In the genomic region with DNA sequence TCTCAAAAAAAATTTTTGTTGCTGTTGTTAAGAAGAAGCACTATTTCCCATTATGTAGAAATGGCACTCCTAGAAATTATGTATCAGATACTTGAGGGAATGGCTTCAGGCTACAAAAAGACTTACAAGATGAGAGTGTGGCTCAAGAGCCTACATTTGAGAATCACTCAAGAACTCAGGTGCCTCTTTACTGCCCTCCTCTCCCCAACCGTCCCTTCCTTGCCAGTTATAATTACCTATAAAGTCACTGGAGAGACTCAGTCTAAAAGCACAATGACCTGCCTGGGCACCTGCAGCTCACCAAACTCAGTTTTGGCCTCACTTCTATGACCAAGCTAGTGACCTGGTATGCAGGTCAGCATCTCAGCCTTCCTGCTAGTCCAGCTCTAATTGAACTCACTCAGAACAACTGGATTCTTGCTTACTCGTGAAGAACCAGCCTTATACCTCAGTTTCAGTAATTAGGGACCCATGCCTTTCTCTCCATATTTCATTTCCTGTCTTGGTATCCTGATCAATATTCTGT, we compare ENCODE assay signal across 26 cellular contexts.
"Had no signal": no experiment of that assay in that cellular context is flagged by ENCODE, and none has a peak within 500 bp of the region (broad histone marks: within the 10 kb centered on the region; RNA-seq: fewer than 3 reads in every experiment).

No MANE protein-coding gene starts in this region.

- DNase-seq: activated CD4-positive, alpha-beta T cell treated with anti-CD3 and anti-CD28 coated beads for 4 hours; activated CD4-positive, alpha-beta T cell treated with anti-CD3 and anti-CD28 coated beads, Interleukin-2, amount 50 U/mL, for 4 hours; activated effector memory CD4-positive, alpha-beta T cell treated with anti-CD3 and anti-CD28 coated beads, Interleukin-2, amount 50 U/mL, for 16 hours; activated naive CD4-positive, alpha-beta T cell treated with anti-CD3 and anti-CD28 coated beads for 36 hours; activated naive CD8-positive, alpha-beta T cell treated with anti-CD3 and anti-CD28 coated beads for 36 hours; activated T-cell treated with anti-CD3 and anti-CD28 coated beads for 4 hours; activated T-cell treated with anti-CD3 and anti-CD28 coated beads, Interleukin-2, amount 50 U/mL, for 72 hours; adrenal gland; aorta; body of pancreas; caudate nucleus; hypothalamus; mesendoderm; posterior cingulate gyrus; stimulated activated CD4-positive, alpha-beta T cell treated with anti-CD3 and anti-CD28 coated beads, Interleukin-12 subunit alpha, Interleukin-12 subunit beta, amount 100 ng/mL, for 4 hours; stimulated activated CD4-positive, alpha-beta T cell treated with anti-CD3 and anti-CD28 coated beads, Interleukin-4, amount 100 ng/mL, for 1 hour; stimulated activated naive CD8-positive, alpha-beta T cell treated with anti-CD3 and anti-CD28 coated beads, Interleukin-15, amount 100 ng/mL, for 72 hours; substantia nigra had no signal

- H3K9me3 ChIP-seq: adrenal gland, body of pancreas, gastroesophageal sphincter, vagina had no signal

- H3K27me3 ChIP-seq: adrenal gland, body of pancreas, gastroesophageal sphincter, vagina had no signal

- H3K4me3 Mint-ChIP-seq: activated naive CD4-positive, alpha-beta T cell treated with anti-CD3 and anti-CD28 coated beads for 36 hours; activated naive CD8-positive, alpha-beta T cell treated with anti-CD3 and anti-CD28 coated beads for 36 hours; activated T-cell treated with anti-CD3 and anti-CD28 coated beads, Interleukin-2, amount 50 U/mL, for 72 hours; natural killer cell treated with Interleukin-12 subunit alpha and Interleukin-12 subunit beta and Interleukin-15 and Interleukin-18, amount 100 ng/mL, for 72 hours; stimulated activated memory B cell treated with anti-CD40 and anti-IgM and Interleukin-4, amounts not matched to agents 10 μg/mL and 1 μg/mL and 100 μg/mL, for 72 hours; stimulated activated naive CD8-positive, alpha-beta T cell treated with anti-CD3 and anti-CD28 coated beads, Interleukin-15, amount 100 ng/mL, for 72 hours; type B pancreatic cell had no signal

- H3K27me3 Mint-ChIP-seq: activated naive CD8-positive, alpha-beta T cell treated with anti-CD3 and anti-CD28 coated beads for 36 hours; natural killer cell treated with Interleukin-12 subunit alpha and Interleukin-12 subunit beta and Interleukin-15 and Interleukin-18, amount 100 ng/mL, for 72 hours; stimulated activated memory B cell treated with anti-CD40 and anti-IgM and Interleukin-4, amounts not matched to agents 10 μg/mL and 1 μg/mL and 100 μg/mL, for 72 hours; stimulated activated naive CD8-positive, alpha-beta T cell treated with anti-CD3 and anti-CD28 coated beads, Interleukin-15, amount 100 ng/mL, for 72 hours; type B pancreatic cell had no signal

- H3K9me3 Mint-ChIP-seq: activated naive CD4-positive, alpha-beta T cell treated with anti-CD3 and anti-CD28 coated beads for 36 hours; activated naive CD8-positive, alpha-beta T cell treated with anti-CD3 and anti-CD28 coated beads for 36 hours; activated T-cell treated with anti-CD3 and anti-CD28 coated beads, Interleukin-2, amount 50 U/mL, for 72 hours; natural killer cell treated with Interleukin-12 subunit alpha and Interleukin-12 subunit beta and Interleukin-15 and Interleukin-18, amount 100 ng/mL, for 72 hours; stimulated activated memory B cell treated with anti-CD40 and anti-IgM and Interleukin-4, amounts not matched to agents 10 μg/mL and 1 μg/mL and 100 μg/mL, for 72 hours; stimulated activated naive CD8-positive, alpha-beta T cell treated with anti-CD3 and anti-CD28 coated beads, Interleukin-15, amount 100 ng/mL, for 72 hours; type B pancreatic cell had no signal

- H3K27ac ChIP-seq: adrenal gland, body of pancreas, gastroesophageal sphincter, skin epidermis, vagina, VCaP had no signal

- H3K27ac Mint-ChIP-seq: activated naive CD4-positive, alpha-beta T cell treated with anti-CD3 and anti-CD28 coated beads for 36 hours; activated naive CD8-positive, alpha-beta T cell treated with anti-CD3 and anti-CD28 coated beads for 36 hours; stimulated activated memory B cell treated with anti-CD40 and anti-IgM and Interleukin-4, amounts not matched to agents 10 μg/mL and 1 μg/mL and 100 μg/mL, for 72 hours; type B pancreatic cell had no signal

- ATAC-seq: activated T-cell treated with anti-CD3 and anti-CD28 coated beads, Interleukin-2, amount 50 U/mL, for 72 hours; body of pancreas; gastroesophageal sphincter; natural killer cell treated with Interleukin-12 subunit alpha and Interleukin-12 subunit beta and Interleukin-15 and Interleukin-18, amount 100 ng/mL, for 72 hours; sciatic nerve; stimulated activated memory B cell treated with anti-CD40 and anti-IgM and Interleukin-4, amounts not matched to agents 10 μg/mL and 1 μg/mL and 100 μg/mL, for 72 hours; stimulated activated naive CD8-positive, alpha-beta T cell treated with anti-CD3 and anti-CD28 coated beads, Interleukin-15, amount 100 ng/mL, for 72 hours had no signal

- H3K4me1 Mint-ChIP-seq: activated naive CD8-positive, alpha-beta T cell treated with anti-CD3 and anti-CD28 coated beads for 36 hours; stimulated activated memory B cell treated with anti-CD40 and anti-IgM and Interleukin-4, amounts not matched to agents 10 μg/mL and 1 μg/mL and 100 μg/mL, for 72 hours; stimulated activated naive CD8-positive, alpha-beta T cell treated with anti-CD3 and anti-CD28 coated beads, Interleukin-15, amount 100 ng/mL, for 72 hours had no signal

- H3K4me1 ChIP-seq: adrenal gland, body of pancreas, gastroesophageal sphincter, vagina had no signal

- H3K4me3 ChIP-seq: adrenal gland, body of pancreas, gastroesophageal sphincter, skin epidermis, vagina had no signal
